ENCODE assay signal across 25 cellular contexts in the genomic region with DNA sequence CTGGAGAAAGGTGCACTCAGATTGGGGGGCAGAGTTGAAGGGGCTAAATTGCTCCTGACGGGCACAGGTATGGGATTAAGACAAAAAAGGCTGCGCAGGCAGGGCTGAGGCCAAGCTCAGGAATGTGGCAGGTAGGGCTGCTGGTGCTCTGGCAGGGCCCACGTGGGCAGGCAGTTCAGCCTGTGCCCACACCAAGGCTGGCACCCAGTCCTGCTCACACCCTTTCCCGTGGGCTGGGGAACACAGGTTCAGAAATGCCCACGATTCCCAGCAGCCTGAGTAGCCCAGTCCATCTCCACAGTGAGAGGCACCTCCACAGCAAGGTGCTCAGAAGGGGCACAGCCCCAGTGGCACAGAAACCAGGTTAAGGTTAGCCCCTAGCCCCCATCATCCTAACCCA. TPM values are rescaled to one million over a fixed set of nuclear protein-coding genes. Genes with fewer than 3 reads are reported as not detected.
DNase-seq lines count a peak whose midpoint lies in the region; ATAC-seq and TF ChIP-seq lines count a peak whose summit lies in the region.
"Had no signal": no experiment of that assay in that cellular context is flagged by ENCODE, and none has a peak within 500 bp of the region (broad histone marks: within the 10 kb centered on the region; RNA-seq: fewer than 3 reads in every experiment).

No MANE protein-coding gene starts in this region.

- H2BK5ac ChIP-seq in H9 (ENCODE audit: insufficient read length, low read length): no peak overlapping the region

- H2BK20ac ChIP-seq in H9 (ENCODE audit: low read depth, low read length, poor library complexity, severe bottlenecking): no peak overlapping the region

- H3K23ac ChIP-seq in H9 (ENCODE audit: insufficient read length, low read depth, low read length): no peak overlapping the region

- H3K27me3 Mint-ChIP-seq in H9 (ENCODE audit: low read depth) (peaks cover 2% of the 10 kb centered on the region), WTC11 (ENCODE audit: low read depth) (no peaks in the 10 kb centered on the region), nephron (ENCODE audit: low read depth) (no peaks in the 10 kb centered on the region)
- H3K27me3 Mint-ChIP-seq in stimulated activated naive B cell treated with anti-CD40 and anti-IgM and Interleukin-4, amounts not matched to agents 10 μg/mL and 1 μg/mL and 100 μg/mL, for 72 hours: no peaks in the 10 kb centered on the region
- H3K27me3 Mint-ChIP-seq: central memory CD8-positive, alpha-beta T cell had no signal

- no peak overlapping the region; the same call in 1 of the 2 replicates for H2BK15ac ChIP-seq in H9 (ENCODE audit: low read depth, low read length)

- H2AFZ ChIP-seq in H9 (ENCODE audit: low read length): no peak overlapping the region

- H3K4ac ChIP-seq in H9 (ENCODE audit: low read depth, low read length): no peak overlapping the region

- peaks cover 8% of the 10 kb centered on the region for H3K23me2 ChIP-seq in H9 (ENCODE audit: insufficient read length, low read depth, low read length, poor library complexity, severe bottlenecking)

- H4K5ac ChIP-seq in H9 (ENCODE audit: insufficient read length, low read depth, low read length): no peak overlapping the region

- TF ChIP-seq CTCF in H9 (conservative IDR thresholded peaks at IDR 0.05) (no peak), WTC11 (IDR thresholded peaks at IDR 0.05) (no peak), nephron (IDR thresholded peaks at IDR 0.05; ENCODE audit: unreplicated experiment in 3 of 3) (no peak)

- no peak overlapping the region for H4K91ac ChIP-seq in H9 (ENCODE audit: insufficient read length, low read depth, low read length)

- no peak overlapping the region; the same call in 1 of the 2 replicates for H3K14ac ChIP-seq in H9 (ENCODE audit: insufficient read depth, low read length)

- H2BK120ac ChIP-seq in H9 (ENCODE audit: low read depth, low read length, poor library complexity, severe bottlenecking): no peak overlapping the region

- no peak for DNase-seq in H9
- no peak for DNase-seq in WTC11 (ENCODE audit: low spot score)
- DNase-seq in stimulated activated naive B cell treated with anti-CD40 and anti-IgM and Interleukin-4, amounts not matched to agents 10 μg/mL and 1 μg/mL and 100 μg/mL, for 72 hours: no peak
- no peak for DNase-seq in activated naive CD4-positive, alpha-beta T cell treated with anti-CD3 and anti-CD28 coated beads, Interleukin-2, amount 50 U/mL, for 16 hours
- no peak for DNase-seq in COLO829 (ENCODE audit: low spot score)
- DNase-seq: activated CD4-positive, alpha-beta T cell treated with anti-CD3 and anti-CD28 coated beads, Interleukin-2, amount 50 U/mL, for 4 hours; activated naive CD4-positive, alpha-beta T cell treated with Interleukin-2 at 50 U/mL for 16 hours; anterior cingulate cortex; Calu3; mucosa of descending colon; NCI-H1105 treated with DMSO at 0.1 percent for 48 hours; NCI-H2081; NCI-H446 treated with DMSO at 0.1 percent for 48 hours; nucleus accumbens; transverse colon had no signal

- H3K9ac ChIP-seq in H9 (ENCODE audit: extremely low read depth, insufficient read length, low read length): no peak overlapping the region

- H3K18ac ChIP-seq in H9 (ENCODE audit: insufficient read length, low read depth, low read length): no peak overlapping the region

- H3K4me1 ChIP-seq in H9 (ENCODE audit: insufficient read depth, low read length): peaks cover 6% of the 10 kb centered on the region; the same call in 1 of the 2 replicates

- H3K27ac Mint-ChIP-seq in H9 (peak overlapping the region; percentile 56 to 95 (median 60); a peak in 6 of 7 replicates), WTC11 (peak overlapping the region; percentile 80), nephron (peak overlapping the region in 1 of 3 experiments; percentile 8)
- H3K27ac Mint-ChIP-seq in stimulated activated naive B cell treated with anti-CD40 and anti-IgM and Interleukin-4, amounts not matched to agents 10 μg/mL and 1 μg/mL and 100 μg/mL, for 72 hours: peak overlapping the region; percentile 80

- no peak overlapping the region for H4K8ac ChIP-seq in H9 (replicated peaks; ENCODE audit: insufficient read length, low read depth, low read length)

- ATAC-seq in WTC11: no peak
- no peak for ATAC-seq in stimulated activated naive B cell treated with anti-CD40 and anti-IgM and Interleukin-4, amounts not matched to agents 10 μg/mL and 1 μg/mL and 100 μg/mL, for 72 hours (replicated peaks)
- no peak for ATAC-seq in GM21737 (IDR thresholded peaks at IDR 0.05; ENCODE audit: unreplicated experiment)
- ATAC-seq: left lobe of liver, mucosa of descending colon, sciatic nerve had no signal

- H3K9me3 ChIP-seq in H9 (ENCODE audit: control insufficient read depth, low read depth, low read length): no peaks in the 10 kb centered on the region
- H3K9me3 ChIP-seq: mucosa of descending colon, SJSA1, transverse colon had no signal

- no peaks in the 10 kb centered on the region for H3K79me1 ChIP-seq in H9 (ENCODE audit: insufficient read depth, low read depth, low read length, poor library complexity, severe bottlenecking)

- no peak overlapping the region for H3K4me2 ChIP-seq in H9 (ENCODE audit: insufficient read depth, insufficient read length, low read length)

- no peak overlapping the region for H3T11ph ChIP-seq in H9 (ENCODE audit: low read length)

- WGBS in H9 (ENCODE audit: extremely low coverage, insufficient read length, low lambda C conversion rate): no CpG with 5 or more reads among the region's 5 CpGs

- H3K79me2 ChIP-seq in H9 (ENCODE audit: insufficient read depth, low read length): peaks cover 2% of the 10 kb centered on the region; the same call in 1 of the 2 replicates

- H3K27me3 ChIP-seq in H9 (ENCODE audit: insufficient read depth, low read length): no peaks in the 10 kb centered on the region
- H3K27me3 ChIP-seq: SJSA1, transverse colon had no signal

- H2AK5ac ChIP-seq in H9 (ENCODE audit: insufficient read length, low read length): no peak overlapping the region

- POLR2A ChIA-PET in WTC11 (lab: Charles Lee): no interaction called here

- H3K36me3 Mint-ChIP-seq in H9 (ENCODE audit: insufficient read depth in 1 of 3, low read depth in 3 of 3) (peaks cover 2 to 25% (median 6%) of the 10 kb centered on the region in 3 experiments; a peak in 4 of 7 replicates), WTC11 (no peaks in the 10 kb centered on the region), nephron (ENCODE audit: low read depth) (peaks cover 13% of the 10 kb centered on the region)
- peaks cover 4 to 12% of the 10 kb centered on the region in 2 donors for H3K36me3 Mint-ChIP-seq in stimulated activated naive B cell treated with anti-CD40 and anti-IgM and Interleukin-4, amounts not matched to agents 10 μg/mL and 1 μg/mL and 100 μg/mL, for 72 hours

- CTCF ChIA-PET in WTC11 (lab: Charles Lee): interaction anchor here (0.6 to 5.7 kb wide), 7 partner anchors 9 to 114 kb away, joined by 3 to 116 read pairs (median 5); no protein-coding TSS in a partner anchor

- H3K4me1 Mint-ChIP-seq in H9 (peaks cover 42 to 69% of the 10 kb centered on the region in 2 experiments), WTC11 (peaks cover 70% of the 10 kb centered on the region), nephron (peaks cover 66% of the 10 kb centered on the region)
- H3K4me1 Mint-ChIP-seq in stimulated activated naive B cell treated with anti-CD40 and anti-IgM and Interleukin-4, amounts not matched to agents 10 μg/mL and 1 μg/mL and 100 μg/mL, for 72 hours: peaks cover 47 to 80% of the 10 kb centered on the region in 2 donors

- no peak overlapping the region for H3K27ac ChIP-seq in H9 (ENCODE audit: insufficient read length, low read depth, low read length)
- H3K27ac ChIP-seq: SJSA1, transverse colon, VCaP had no signal

- H3K9me3 Mint-ChIP-seq in H9 (no peaks in the 10 kb centered on the region), WTC11 (no peaks in the 10 kb centered on the region), nephron (no peaks in the 10 kb centered on the region)
- no peaks in the 10 kb centered on the region for H3K9me3 Mint-ChIP-seq in stimulated activated naive B cell treated with anti-CD40 and anti-IgM and Interleukin-4, amounts not matched to agents 10 μg/mL and 1 μg/mL and 100 μg/mL, for 72 hours
- H3K9me3 Mint-ChIP-seq: central memory CD8-positive, alpha-beta T cell had no signal

- no peaks in the 10 kb centered on the region for H4K20me1 ChIP-seq in H9 (ENCODE audit: control insufficient read depth, insufficient read depth, insufficient read length)

- H3K4me3 Mint-ChIP-seq in H9 (peak overlapping the region in 1 of 2 experiments; percentile 63; a peak in 3 of 5 replicates), WTC11 (no peak overlapping the region), nephron (peak overlapping the region in 2 of 3 experiments; percentile 24 to 46)
- no peak overlapping the region for H3K4me3 Mint-ChIP-seq in stimulated activated naive B cell treated with anti-CD40 and anti-IgM and Interleukin-4, amounts not matched to agents 10 μg/mL and 1 μg/mL and 100 μg/mL, for 72 hours
- H3K4me3 Mint-ChIP-seq: central memory CD8-positive, alpha-beta T cell had no signal

- no peak overlapping the region for H2BK12ac ChIP-seq in H9 (ENCODE audit: insufficient read length, low read depth, low read length)

- H3K56ac ChIP-seq in H9 (ENCODE audit: insufficient read length, low read depth, low read length): no peak overlapping the region

TF ChIP-seq in WTC11, 78 proteins besides CTCF, POLR2A, EP300 and RAD21 (continues in another document):
- TF ChIP-seq FOXP1 (CRISPR knock-in tag; IDR thresholded peaks at IDR 0.05; ENCODE audit: borderline replicate concordance) (no peak), KAT7 (CRISPR knock-in tag; IDR thresholded peaks at IDR 0.05; ENCODE audit: borderline replicate concordance) (no peak), ZNF671 (CRISPR knock-in tag; IDR thresholded peaks at IDR 0.05) (no peak)
- TF ChIP-seq, protein P1, sequence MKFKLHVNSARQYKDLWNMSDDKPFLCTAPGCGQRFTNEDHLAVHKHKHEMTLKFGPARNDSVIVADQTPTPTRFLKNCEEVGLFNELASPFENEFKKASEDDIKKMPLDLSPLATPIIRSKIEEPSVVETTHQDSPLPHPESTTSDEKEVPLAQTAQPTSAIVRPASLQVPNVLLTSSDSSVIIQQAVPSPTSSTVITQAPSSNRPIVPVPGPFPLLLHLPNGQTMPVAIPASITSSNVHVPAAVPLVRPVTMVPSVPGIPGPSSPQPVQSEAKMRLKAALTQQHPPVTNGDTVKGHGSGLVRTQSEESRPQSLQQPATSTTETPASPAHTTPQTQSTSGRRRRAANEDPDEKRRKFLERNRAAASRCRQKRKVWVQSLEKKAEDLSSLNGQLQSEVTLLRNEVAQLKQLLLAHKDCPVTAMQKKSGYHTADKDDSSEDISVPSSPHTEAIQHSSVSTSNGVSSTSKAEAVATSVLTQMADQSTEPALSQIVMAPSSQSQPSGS (CRISPR knock-in tag; IDR thresholded peaks at IDR 0.05; ENCODE audit: borderline replicate concordance, low read depth): no peak

RNA-seq across cellular contexts. Expression of a gene that starts 4.4 kb away (rescaled TPM):
- 39.5 and 41.3 TPM in 2 replicates for total RNA-seq in H9 (2021)
- 54.0 to 61.6 TPM (median 59.0 TPM) in 3 replicates for total RNA-seq in WTC11 (2021)

RNA-seq across cellular contexts. Expression of a gene that starts 22.7 kb away (rescaled TPM):
- total RNA-seq in H9 (2021): 23.3 and 24.1 TPM in 2 replicates
- total RNA-seq in WTC11 (2021): 22.4 to 23.9 TPM (median 23.7 TPM) in 3 replicates

RNA-seq across cellular contexts. Expression of a gene that starts 48.5 kb away (rescaled TPM):
- 105 and 109 TPM in 2 replicates for total RNA-seq in H9 (2021)
- total RNA-seq in WTC11 (2021): 121 to 122 TPM (median 121 TPM) in 3 replicates

RNA-seq across cellular contexts. Expression of a gene that starts 51.4 kb away (rescaled TPM):
- total RNA-seq in H9 (2021) (0.31 and 0.90 TPM in 2 replicates), WTC11 (2021) (0.11 to 0.23 TPM (median 0.14 TPM) in 3 replicates)
- total RNA-seq: HT1080; left lobe of liver; LHCN-M2; SJSA1; T-helper 1 cell treated with Interleukin-12 subunit alpha and Interleukin-12 subunit beta and Interleukin-4 antibody, amounts not matched to agents 30 ng/mL and 1 ng/mL, for 36 hours had no signal

RNA-seq across cellular contexts. Expression of a gene that starts 52.6 kb away (rescaled TPM):
- 128 TPM in 2 replicates for total RNA-seq in H9 (2021)
- 96.8 to 102 TPM (median 98.0 TPM) in 3 replicates for total RNA-seq in WTC11 (2021)

Comparison
In these comparisons a context has a peak if more than half of its experiments do, and no peak if none do; other contexts are left out.
1. H3K4me3 Mint-ChIP-seq: peak in nephron (2 of 3); none in WTC11 (single experiment) and stimulated activated naive B cell treated with anti-CD40 and anti-IgM and Interleukin-4, amounts not matched to agents 10 μg/mL and 1 μg/mL and 100 μg/mL, for 72 hours (0 of 2).